Comparison of ENCODE assay signal across 19 cellular contexts in genomic region chr11:17121981-17122380, GRCh38.
"Had no signal": no experiment of that assay in that cellular context is flagged by ENCODE, and none has a peak within 500 bp of the region (broad histone marks: within the 10 kb centered on the region; RNA-seq: fewer than 3 reads in every experiment).

No MANE protein-coding gene starts in this region.

- H3K4me3 ChIP-seq: colonic mucosa, esophagus muscularis mucosa, gastroesophageal sphincter, heart left ventricle, hepatocyte, left lung, lower lobe of right lung had no signal

- H2AFZ ChIP-seq: hepatocyte had no signal

- H3K27ac ChIP-seq: colonic mucosa, esophagus muscularis mucosa, foreskin keratinocyte, gastroesophageal sphincter, heart left ventricle, hepatocyte, left lung, lower lobe of right lung had no signal

- H3K36me3 ChIP-seq: colonic mucosa had no signal

- H3K9me3 ChIP-seq: colonic mucosa, esophagus muscularis mucosa, gastroesophageal sphincter, heart left ventricle, left lung, lower lobe of right lung had no signal

- H3K4me2 ChIP-seq: hepatocyte had no signal

- ATAC-seq: foreskin keratinocyte; gastroesophageal sphincter; heart left ventricle; left cardiac atrium; left lung; left ventricle myocardium superior; lower lobe of right lung; naive thymus-derived CD4-positive, alpha-beta T cell had no signal

- H3K27me3 ChIP-seq: colonic mucosa, esophagus muscularis mucosa, foreskin keratinocyte, gastroesophageal sphincter, heart left ventricle, hepatocyte, left lung had no signal

- H3K4me1 ChIP-seq: colonic mucosa, esophagus muscularis mucosa, foreskin keratinocyte, gastroesophageal sphincter, heart left ventricle, left lung, lower lobe of right lung had no signal

- DNase-seq: colonic mucosa; cortex of kidney; effector memory CD4-positive, alpha-beta T cell; foreskin keratinocyte; heart left ventricle; hypothalamus; immature natural killer cell; left cardiac atrium; left lung; left ventricle myocardium superior; lower lobe of right lung; mesendoderm; midbrain; naive thymus-derived CD4-positive, alpha-beta T cell had no signal

- FAIRE-seq: endothelial cell of umbilical vein, keratinocyte had no signal
